In the genomic region with DNA sequence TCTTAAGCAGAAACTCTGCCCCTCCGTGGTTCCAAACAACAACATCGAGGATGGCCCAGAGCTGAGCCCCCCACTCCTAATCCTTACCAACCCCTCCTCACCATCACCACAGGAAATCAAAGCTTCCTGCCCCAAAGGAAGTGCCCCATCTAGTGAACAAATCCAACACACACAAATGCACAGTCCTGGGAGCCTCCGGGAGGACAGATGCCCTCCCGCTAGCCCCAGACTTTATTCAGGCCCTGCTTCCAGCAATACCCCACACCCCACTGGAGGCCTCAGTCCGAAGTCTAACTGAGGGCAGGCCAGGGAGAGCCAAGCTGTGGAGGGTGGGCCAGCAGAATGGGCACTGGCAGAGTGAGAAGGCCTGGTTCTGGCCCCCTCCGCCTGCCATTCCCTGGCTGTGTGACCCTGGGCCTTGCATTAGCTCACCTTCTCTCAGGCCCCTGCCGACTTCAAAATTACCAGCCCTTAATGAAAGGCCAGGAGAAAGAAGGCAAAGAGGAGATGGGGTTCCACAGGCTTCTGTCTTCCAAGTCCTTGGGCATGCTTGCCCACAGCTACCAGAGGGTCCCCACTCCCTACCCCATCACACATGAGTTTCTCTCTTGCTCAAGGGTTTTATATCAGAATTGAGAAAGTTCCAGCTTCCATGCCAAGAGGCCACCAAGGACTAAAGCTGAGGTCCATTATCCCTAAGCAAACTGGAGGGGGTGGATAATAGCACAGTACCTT, we compare ENCODE assay signal across 2 cellular contexts.
TF ChIP-seq lines count a peak whose summit lies in the region.

No MANE protein-coding gene starts in this region.

TF ChIP-seq in SK-N-SH, 30 proteins besides CTCF, POLR2A, EP300 and RAD21:
- TF ChIP-seq USF1 (IDR thresholded peaks at IDR 0.05; ENCODE audit: borderline replicate concordance, low read depth) (no peak), YY1 (IDR thresholded peaks at IDR 0.05; ENCODE audit: low read depth) (no peak), MEF2A (IDR thresholded peaks at IDR 0.05; ENCODE audit: borderline replicate concordance, low read depth) (no peak), FOXJ3 (CRISPR knock-in tag; IDR thresholded peaks at IDR 0.05) (no peak), GABPA (IDR thresholded peaks at IDR 0.05; ENCODE audit: low read depth) (no peak), SMC3 (IDR thresholded peaks at IDR 0.05; ENCODE audit: low read depth, low read length) (no peak), EZH2phosphoT487 (IDR thresholded peaks at IDR 0.05; ENCODE audit: borderline replicate concordance, low read depth) (no peak), ELF1 (IDR thresholded peaks at IDR 0.05) (no peak), MAX (IDR thresholded peaks at IDR 0.05; ENCODE audit: low read depth) (no peak), MXI1 (IDR thresholded peaks at IDR 0.05; ENCODE audit: low read depth, low read length) (no peak), NFIC (IDR thresholded peaks at IDR 0.05; ENCODE audit: borderline replicate concordance) (no peak), SIN3A (IDR thresholded peaks at IDR 0.05; ENCODE audit: borderline replicate concordance, low read depth, low read length) (no peak), PBX3 (IDR thresholded peaks at IDR 0.05) (no peak)

TF ChIP-seq in SK-N-SH treated with all-trans-retinoic acid at 6 μM for 48 hours, 23 proteins besides CTCF, POLR2A, EP300 and RAD21 (continued from another document):
- TF ChIP-seq PPARA (CRISPR knock-in tag; IDR thresholded peaks at IDR 0.05; ENCODE audit: borderline replicate concordance) (no peak), TOX (CRISPR knock-in tag; IDR thresholded peaks at IDR 0.05; ENCODE audit: borderline replicate concordance) (no peak), ZFP30 (CRISPR knock-in tag; IDR thresholded peaks at IDR 0.05) (no peak), POU6F1 (CRISPR knock-in tag; IDR thresholded peaks at IDR 0.05; ENCODE audit: borderline replicate concordance, low read depth) (no peak), ZNF8 (CRISPR knock-in tag; IDR thresholded peaks at IDR 0.05) (no peak), GLIS3 (CRISPR knock-in tag; IDR thresholded peaks at IDR 0.05) (no peak), ESRRG (CRISPR knock-in tag; IDR thresholded peaks at IDR 0.05) (no peak), OSR1 (CRISPR knock-in tag; IDR thresholded peaks at IDR 0.05) (no peak), CSDC2 (CRISPR knock-in tag; IDR thresholded peaks at IDR 0.05) (no peak), ZC3H10 (CRISPR knock-in tag; IDR thresholded peaks at IDR 0.05) (no peak), SNAI2 (CRISPR knock-in tag; IDR thresholded peaks at IDR 0.05) (no peak), ZNF70 (CRISPR knock-in tag; IDR thresholded peaks at IDR 0.05) (no peak), ZFP3 (CRISPR knock-in tag; IDR thresholded peaks at IDR 0.05) (no peak)
- TF ChIP-seq, protein P1, sequence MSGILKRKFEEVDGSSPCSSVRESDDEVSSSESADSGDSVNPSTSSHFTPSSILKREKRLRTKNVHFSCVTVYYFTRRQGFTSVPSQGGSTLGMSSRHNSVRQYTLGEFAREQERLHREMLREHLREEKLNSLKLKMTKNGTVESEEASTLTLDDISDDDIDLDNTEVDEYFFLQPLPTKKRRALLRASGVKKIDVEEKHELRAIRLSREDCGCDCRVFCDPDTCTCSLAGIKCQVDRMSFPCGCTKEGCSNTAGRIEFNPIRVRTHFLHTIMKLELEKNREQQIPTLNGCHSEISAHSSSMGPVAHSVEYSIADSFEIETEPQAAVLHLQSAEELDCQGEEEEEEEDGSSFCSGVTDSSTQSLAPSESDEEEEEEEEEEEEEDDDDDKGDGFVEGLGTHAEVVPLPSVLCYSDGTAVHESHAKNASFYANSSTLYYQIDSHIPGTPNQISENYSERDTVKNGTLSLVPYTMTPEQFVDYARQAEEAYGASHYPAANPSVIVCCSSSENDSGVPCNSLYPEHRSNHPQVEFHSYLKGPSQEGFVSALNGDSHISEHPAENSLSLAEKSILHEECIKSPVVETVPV (CRISPR knock-in tag; IDR thresholded peaks at IDR 0.05) = no peak
- TF ChIP-seq, protein P2, sequence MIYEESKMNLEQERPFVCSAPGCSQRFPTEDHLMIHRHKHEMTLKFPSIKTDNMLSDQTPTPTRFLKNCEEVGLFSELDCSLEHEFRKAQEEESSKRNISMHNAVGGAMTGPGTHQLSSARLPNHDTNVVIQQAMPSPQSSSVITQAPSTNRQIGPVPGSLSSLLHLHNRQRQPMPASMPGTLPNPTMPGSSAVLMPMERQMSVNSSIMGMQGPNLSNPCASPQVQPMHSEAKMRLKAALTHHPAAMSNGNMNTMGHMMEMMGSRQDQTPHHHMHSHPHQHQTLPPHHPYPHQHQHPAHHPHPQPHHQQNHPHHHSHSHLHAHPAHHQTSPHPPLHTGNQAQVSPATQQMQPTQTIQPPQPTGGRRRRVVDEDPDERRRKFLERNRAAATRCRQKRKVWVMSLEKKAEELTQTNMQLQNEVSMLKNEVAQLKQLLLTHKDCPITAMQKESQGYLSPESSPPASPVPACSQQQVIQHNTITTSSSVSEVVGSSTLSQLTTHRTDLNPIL (CRISPR knock-in tag; IDR thresholded peaks at IDR 0.05; ENCODE audit: low read depth) = no peak
TF ChIP-seq in SK-N-SH treated with all-trans-retinoic acid at 6 μM for 48 hours: peak in this region for 0.
